ENCODE assay signal across 8 cellular contexts in the genomic region with DNA sequence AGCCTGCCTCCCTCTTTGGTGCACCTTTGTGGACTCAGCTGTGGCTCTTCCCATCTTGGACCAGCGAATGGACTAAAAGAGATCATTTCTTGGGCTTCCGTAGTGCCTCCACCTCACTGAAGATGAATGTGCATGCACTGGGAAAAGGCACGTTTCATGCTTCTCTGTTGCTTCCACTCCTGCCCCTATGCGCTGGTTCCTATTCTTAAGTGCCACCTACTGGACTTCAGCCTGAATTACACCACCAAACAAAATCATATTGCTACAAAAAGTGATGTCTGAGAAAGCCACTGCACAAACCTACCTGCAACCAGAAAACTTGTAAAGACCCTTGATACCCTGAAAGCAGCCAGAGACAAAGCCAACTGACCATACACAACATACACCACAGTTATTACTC.
DNase-seq lines count a peak whose midpoint lies in the region; ATAC-seq lines count a peak whose summit lies in the region.

No MANE protein-coding gene starts in this region.

- no peaks in the 10 kb centered on the region for H3K4me1 Mint-ChIP-seq in activated CD4-positive, alpha-beta T cell treated with anti-CD3 and anti-CD28 coated beads, Interleukin-2, amount 10 ng/mL, durations not matched to agents 24 days and 14 days

- no peak for ATAC-seq in GM21381 (IDR thresholded peaks at IDR 0.05; ENCODE audit: unreplicated experiment)

- no peaks in the 10 kb centered on the region for H3K27me3 Mint-ChIP-seq in activated CD4-positive, alpha-beta T cell treated with anti-CD3 and anti-CD28 coated beads, Interleukin-2, amount 10 ng/mL, durations not matched to agents 24 days and 14 days

- no peaks in the 10 kb centered on the region for H3K36me3 Mint-ChIP-seq in activated CD4-positive, alpha-beta T cell treated with anti-CD3 and anti-CD28 coated beads, Interleukin-2, amount 10 ng/mL, durations not matched to agents 24 days and 14 days (ENCODE audit: low read depth)

- no peak overlapping the region for H3K27ac Mint-ChIP-seq in activated CD4-positive, alpha-beta T cell treated with anti-CD3 and anti-CD28 coated beads, Interleukin-2, amount 10 ng/mL, durations not matched to agents 24 days and 14 days

- DNase-seq in activated CD4-positive, alpha-beta T cell treated with anti-CD3 and anti-CD28 coated beads, Interleukin-2, amount 10 ng/mL, durations not matched to agents 24 days and 14 days = peak; percentile 58
- no peak for DNase-seq in activated CD4-positive, alpha-beta T cell treated with anti-CD3 and anti-CD28 coated beads for 1 hour
- DNase-seq in HuH-7.5 (ENCODE audit: low spot score) (peak; percentile 6), SKM-1 treated with dmso at 0.1 percent for 144 hours (lab: John Stamatoyannopoulos, UW; ENCODE audit: unreplicated experiment) (peak; percentile 14), left kidney (ENCODE audit: low read depth, low spot score) (peak; percentile 15), activated T-cell treated with anti-CD3 and anti-CD28 coated beads for 4 hours (no peak), A172 (ENCODE audit: low spot score) (no peak)

- H3K9me3 Mint-ChIP-seq in activated CD4-positive, alpha-beta T cell treated with anti-CD3 and anti-CD28 coated beads, Interleukin-2, amount 10 ng/mL, durations not matched to agents 24 days and 14 days = no peaks in the 10 kb centered on the region

- intact Hi-C loops in activated CD4-positive, alpha-beta T cell treated with anti-CD3 and anti-CD28 coated beads, Interleukin-2, amount 10 ng/mL, durations not matched to agents 24 days and 14 days (cut with micrococcal nuclease) = loop anchor here (2.0 kb wide), 1 partner anchor 476 kb away; no protein-coding TSS in a partner anchor

- H3K4me3 Mint-ChIP-seq in activated CD4-positive, alpha-beta T cell treated with anti-CD3 and anti-CD28 coated beads, Interleukin-2, amount 10 ng/mL, durations not matched to agents 24 days and 14 days = no peak overlapping the region

Comparison
In these comparisons a context has a peak if more than half of its experiments do, and no peak if none do; other contexts are left out.
1. DNase-seq: peak in activated CD4-positive, alpha-beta T cell treated with anti-CD3 and anti-CD28 coated beads, Interleukin-2, amount 10 ng/mL, durations not matched to agents 24 days and 14 days (single experiment), HuH-7.5 (single experiment), SKM-1 treated with dmso at 0.1 percent for 144 hours (single experiment) and left kidney (single experiment); none in activated CD4-positive, alpha-beta T cell treated with anti-CD3 and anti-CD28 coated beads for 1 hour (single experiment), activated T-cell treated with anti-CD3 and anti-CD28 coated beads for 4 hours (single experiment) and A172 (single experiment).